8 cellular contexts compared by ENCODE assay signal in genomic region chr16:85898521-85899442, GRCh38. TPM values are rescaled to one million over a fixed set of nuclear protein-coding genes. Genes with fewer than 3 reads are reported as not detected.
DNase-seq lines count a peak whose midpoint lies in the region; ATAC-seq and TF ChIP-seq lines count a peak whose summit lies in the region.

Gene IRF8 (plus strand): TSS chr16:85899162. CDS start chr16:85903016, 3,854 bp downstream.

- peak within 1 kb of the TSS in 1 of 2 donors; percentile 62 for H3K27ac ChIP-seq in lung (ENCODE audit: low read depth in 1 of 2, low read length in 1 of 2)
- H3K27ac ChIP-seq in SJCRH30: no peak within 1 kb of the TSS

- DNase-seq in activated CD4-positive, alpha-beta T cell treated with anti-CD3 and anti-CD28 coated beads for 24 hours (ENCODE audit: low read depth in 2 of 2): peak; percentile 75 to 84
- no peak for DNase-seq in chondrocyte (ENCODE audit: low spot score)
- peak; percentile 68 for DNase-seq in lung (ENCODE audit: low spot score)
- peak; percentile 53 to 83 (median 76) for DNase-seq in stimulated activated CD4-positive, alpha-beta T cell treated with anti-CD3 and anti-CD28 coated beads, TNF-alpha, amount 100 ng/mL, for 48 hours (ENCODE audit: low read depth in 3 of 3)
- DNase-seq in SJCRH30: no peak
- DNase-seq in NCI-H2081 (lab: John Stamatoyannopoulos, UW): no peak

- no peaks in the 10 kb centered on the region for H3K36me3 ChIP-seq in lung (ENCODE audit: control insufficient read depth in 2 of 2, insufficient read depth in 2 of 2, low read length in 2 of 2)
- no peaks in the 10 kb centered on the region for H3K36me3 ChIP-seq in SJCRH30

- H3K27me3 Mint-ChIP-seq in chondrocyte (ENCODE audit: low read depth): peaks cover 80% of the 10 kb centered on the region

- H3K4me3 Mint-ChIP-seq in chondrocyte (ENCODE audit: unreplicated experiment): peak within 1 kb of the TSS; percentile 52

- H3K36me3 Mint-ChIP-seq in chondrocyte (ENCODE audit: low read depth): no peaks in the 10 kb centered on the region

- H3K27ac Mint-ChIP-seq in chondrocyte (ENCODE audit: unreplicated experiment): no peak within 1 kb of the TSS

- H3K9me3 ChIP-seq in lung (ENCODE audit: control insufficient read depth in 2 of 2, insufficient read depth in 1 of 2, low read length in 1 of 2): no peaks in the 10 kb centered on the region
- no peaks in the 10 kb centered on the region for H3K9me3 ChIP-seq in SJCRH30 (replicated peaks)

- 1% methylated on average over 95 to 102 of the region's 102 CpGs for WGBS in lung, 2 donors

- H3K27me3 ChIP-seq in lung (ENCODE audit: control insufficient read depth, insufficient read depth) (peaks cover 2% of the 10 kb centered on the region), SJCRH30 (no peaks in the 10 kb centered on the region)

- ATAC-seq in GM18861 (IDR thresholded peaks at IDR 0.05; ENCODE audit: unreplicated experiment) (peak; percentile 32), HG03103 (IDR thresholded peaks at IDR 0.05; ENCODE audit: low read depth, unreplicated experiment) (peak; percentile 33), lung (ENCODE audit: insufficient read depth, low FRiP score) (peak; percentile 85)

- peaks cover 5% of the 10 kb centered on the region for H3K4me1 Mint-ChIP-seq in chondrocyte (ENCODE audit: low read depth)

- H3K4me1 ChIP-seq in lung (ENCODE audit: control insufficient read depth in 2 of 2, insufficient read depth in 2 of 2, low read length in 2 of 2) (peaks cover 5 to 14% of the 10 kb centered on the region in 2 donors), SJCRH30 (no peaks in the 10 kb centered on the region)

- no peaks in the 10 kb centered on the region for H3K9me3 Mint-ChIP-seq in chondrocyte (ENCODE audit: low read depth)

- H3K4me3 ChIP-seq in lung (peak within 1 kb of the TSS; percentile 55), SJCRH30 (no peak within 1 kb of the TSS)

- TF ChIP-seq CTCF in chondrocyte (IDR thresholded peaks at IDR 0.05): no peak
- no peak for TF ChIP-seq CTCF in lung (IDR thresholded peaks at IDR 0.05; ENCODE audit: control extremely low read depth, extremely low read depth)

RNA-seq across cellular contexts. Expression of gene IRF8, which starts in this region (rescaled TPM):
- total RNA-seq in chondrocyte: not detected in 3 replicates
- 10 to 100 TPM; 36.2 to 48.3 TPM for total RNA-seq in lung
- 10 to 100 TPM in 1 of 2 donors, 1 to 10 TPM in 1; 7.3 to 37.9 TPM for polyA plus RNA-seq in lung
- not detected in 2 replicates for total RNA-seq in SJCRH30 (2014; rRNA removed; shearing (Covaris generic))

Comparison
In these comparisons a context has a peak if more than half of its experiments do, and no peak if none do; other contexts are left out.
1. RNA of gene IRF8 (total RNA-seq): 36.2 to 48.3 TPM in lung; not detected in chondrocyte and not detected in SJCRH30; every median in the first group is over 10 times any median in the second.
2. ATAC-seq: peak in every context shown above with its lines; median percentile 85 in lung; 33 in HG03103; 32 in GM18861.
3. DNase-seq: peak in activated CD4-positive, alpha-beta T cell treated with anti-CD3 and anti-CD28 coated beads for 24 hours (2 of 2), lung (single experiment) and stimulated activated CD4-positive, alpha-beta T cell treated with anti-CD3 and anti-CD28 coated beads, TNF-alpha, amount 100 ng/mL, for 48 hours (3 of 3); none in chondrocyte (single experiment), SJCRH30 (0 of 2) and NCI-H2081 (0 of 2).